ENCODE assay signal across 18 cellular contexts in genomic region chr18:9173770-9174233, GRCh38. TPM values are rescaled to one million over a fixed set of nuclear protein-coding genes. Genes with fewer than 3 reads are reported as not detected.
A peak's percentile ranks its signal among the peaks of the same experiment; 100 is the strongest.
DNase-seq lines count a peak whose midpoint lies in the region; ATAC-seq, FAIRE-seq and TF ChIP-seq lines count a peak whose summit lies in the region.
"Had no signal": no experiment of that assay in that cellular context is flagged by ENCODE, and none has a peak within 500 bp of the region (broad histone marks: within the 10 kb centered on the region; RNA-seq: fewer than 3 reads in every experiment).

No MANE protein-coding gene starts in this region.

- no peak overlapping the region for H3K27ac Mint-ChIP-seq in type B pancreatic cell
- H3K27ac Mint-ChIP-seq: activated B cell treated with CpG ODN at 0.5 μM for 24 hours, HFFc6 had no signal

- no peak overlapping the region for H3K4me3 Mint-ChIP-seq in type B pancreatic cell
- H3K4me3 Mint-ChIP-seq: activated B cell treated with CpG ODN at 0.5 μM for 24 hours, HFFc6 had no signal

- DNase-seq in NCI-H2171 treated with DMSO at 0.1 percent for 48 hours (lab: John Stamatoyannopoulos, UW), result peak; percentile 21
- no peak for DNase-seq in NCI-H2171 (lab: John Stamatoyannopoulos, UW)
- peak; percentile 7 for DNase-seq in iPS-NIHi7 (ENCODE audit: extremely low spot score)
- DNase-seq in type B pancreatic cell (ENCODE audit: extremely low spot score, unreplicated experiment), result no peak
- DNase-seq in DMS114 treated with DMSO at 0.1 percent for 48 hours (lab: John Stamatoyannopoulos, UW; ENCODE audit: unreplicated experiment), result no peak
- DNase-seq in H54 (ENCODE audit: insufficient read length, low spot score), result no peak
- DNase-seq: 8988T, activated B cell treated with CpG ODN at 0.5 μM for 24 hours, activated gamma-delta T cell treated with Interleukin-2 at 50 U/mL for 16 hours, Calu3, erythroblast, HFFc6, NCI-H2081, nucleus accumbens, tibial artery had no signal

- H3K9me3 Mint-ChIP-seq in type B pancreatic cell, result peaks cover 6% of the 10 kb centered on the region

- TF ChIP-seq POLR2A in H54 (IDR thresholded peaks at IDR 0.05; ENCODE audit: low read depth, low read length), result no peak

- peaks cover 25% of the 10 kb centered on the region for H3K36me3 Mint-ChIP-seq in type B pancreatic cell

- ATAC-seq in GM18502 (IDR thresholded peaks at IDR 0.05; ENCODE audit: poor library complexity, unreplicated experiment), result peak; percentile 75
- ATAC-seq in HG03520 (IDR thresholded peaks at IDR 0.05; ENCODE audit: unreplicated experiment), result peak; percentile 46

- no peaks in the 10 kb centered on the region for H3K27me3 Mint-ChIP-seq in type B pancreatic cell
- H3K27me3 Mint-ChIP-seq: activated B cell treated with CpG ODN at 0.5 μM for 24 hours had no signal

- FAIRE-seq in H54 (lab: Jason Lieb, UNC), result no peak
- FAIRE-seq: GM12891 had no signal

- no peak for TF ChIP-seq CTCF in type B pancreatic cell (conservative IDR thresholded peaks at IDR 0.05)

- no peaks in the 10 kb centered on the region for H3K4me1 Mint-ChIP-seq in type B pancreatic cell (ENCODE audit: unreplicated experiment)

RNA-seq across cellular contexts. Expression of gene ANKRD12, which starts 37.2 kb away (rescaled TPM):
- total RNA-seq in type B pancreatic cell (ENCODE audit: low replicate concordance), result 28.2 and 38.8 TPM in 2 replicates

Comparison
In these comparisons a context has a peak if more than half of its experiments do, and no peak if none do; other contexts are left out.
1. DNase-seq: peak in NCI-H2171 treated with DMSO at 0.1 percent for 48 hours (single experiment) and iPS-NIHi7 (single experiment); none in NCI-H2171 (single experiment), type B pancreatic cell (single experiment), DMS114 treated with DMSO at 0.1 percent for 48 hours (single experiment) and H54 (single experiment).